In genomic region chr6:148211777-148212324, GRCh38 we compare ENCODE assay signal across 25 cellular contexts.
"Had no signal": no experiment of that assay in that cellular context is flagged by ENCODE, and none has a peak within 500 bp of the region (broad histone marks: within the 10 kb centered on the region; RNA-seq: fewer than 3 reads in every experiment).

No MANE protein-coding gene starts in this region.

- H3K36me3 ChIP-seq: colonic mucosa, esophagus muscularis mucosa, gastroesophageal sphincter, heart left ventricle, left lung, ovary, tibial nerve had no signal

- H3K27ac ChIP-seq: colonic mucosa, esophagus muscularis mucosa, foreskin keratinocyte, gastroesophageal sphincter, heart left ventricle, left lung, ovary, testis, tibial nerve had no signal

- FAIRE-seq: endothelial cell of umbilical vein, islet of Langerhans had no signal

- H3K4me1 ChIP-seq: colonic mucosa, esophagus muscularis mucosa, foreskin keratinocyte, gastroesophageal sphincter, heart left ventricle, left lung, testis, tibial nerve had no signal

- H3K36me3 Mint-ChIP-seq: stimulated activated effector memory CD8-positive, alpha-beta T cell treated with anti-CD3 and anti-CD28 coated beads, Interleukin-12 subunit alpha, Interleukin-12 subunit beta, amount 100 ng/mL, for 72 hours had no signal

- H3K27me3 ChIP-seq: colonic mucosa, esophagus muscularis mucosa, foreskin keratinocyte, left lung, ovary, testis, tibial nerve had no signal

- H3K27ac Mint-ChIP-seq: nephron progenitor cell; stimulated activated effector memory CD8-positive, alpha-beta T cell treated with anti-CD3 and anti-CD28 coated beads, Interleukin-12 subunit alpha, Interleukin-12 subunit beta, amount 100 ng/mL, for 72 hours had no signal

- H3K9me3 ChIP-seq: colonic mucosa, esophagus muscularis mucosa, gastroesophageal sphincter, heart left ventricle, left lung, ovary, testis, tibial nerve had no signal

- H3K4me3 Mint-ChIP-seq: central memory CD8-positive, alpha-beta T cell; dendritic cell treated with granulocyte-macrophage colony-stimulating factor and Interleukin-4, amounts not matched to agents 40 ng/mL and 50 ng/mL, for 4 days; naive thymus-derived CD8-positive, alpha-beta T cell; nephron progenitor cell; stimulated activated effector memory CD8-positive, alpha-beta T cell treated with anti-CD3 and anti-CD28 coated beads, Interleukin-12 subunit alpha, Interleukin-12 subunit beta, amount 100 ng/mL, for 72 hours had no signal

- H3K9me3 Mint-ChIP-seq: dendritic cell treated with granulocyte-macrophage colony-stimulating factor and Interleukin-4, amounts not matched to agents 40 ng/mL and 50 ng/mL, for 4 days; nephron progenitor cell had no signal

- H3K4me3 ChIP-seq: colonic mucosa, esophagus muscularis mucosa, gastroesophageal sphincter, heart left ventricle, left lung, ovary, testis, tibial nerve had no signal

- H3K4me1 Mint-ChIP-seq: central memory CD8-positive, alpha-beta T cell; nephron progenitor cell; stimulated activated effector memory CD8-positive, alpha-beta T cell treated with anti-CD3 and anti-CD28 coated beads, Interleukin-12 subunit alpha, Interleukin-12 subunit beta, amount 100 ng/mL, for 72 hours had no signal

- DNase-seq: colonic mucosa; effector CD8-positive, alpha-beta T cell; foreskin keratinocyte; heart left ventricle; hippocampal formation; left cardiac atrium; left lung; mesendoderm; naive thymus-derived CD8-positive, alpha-beta T cell; nephron progenitor cell; occipital lobe; ovary; stimulated activated CD4-positive, alpha-beta T cell treated with anti-CD3 and anti-CD28 coated beads, Interleukin-2, amount 100 ng/mL, for 24 hours; stimulated activated CD4-positive, alpha-beta T cell treated with anti-CD3 and anti-CD28 coated beads, Interleukin-4, amount 100 ng/mL, for 24 hours; stimulated activated naive CD8-positive, alpha-beta T cell treated with anti-CD3 and anti-CD28 coated beads, Interleukin-15, Interleukin-2, amounts not matched to agents 100 U/mL and 50 U/mL, for 24 hours; substantia nigra; testis had no signal
